In genomic region chr11:114395776-114396175, GRCh38 we compare ENCODE assay signal across 10 cellular contexts. TPM values are rescaled to one million over a fixed set of nuclear protein-coding genes. Genes with fewer than 3 reads are reported as not detected.
DNase-seq lines count a peak whose midpoint lies in the region; ATAC-seq, FAIRE-seq and TF ChIP-seq lines count a peak whose summit lies in the region.
"Had no signal": no experiment of that assay in that cellular context is flagged by ENCODE, and none has a peak within 500 bp of the region (broad histone marks: within the 10 kb centered on the region; RNA-seq: fewer than 3 reads in every experiment).

No MANE protein-coding gene starts in this region.

- H3K9me1 ChIP-seq in keratinocyte (ENCODE audit: control insufficient read depth, extremely low read depth, insufficient read depth, low read length): no peaks in the 10 kb centered on the region

- H3K9me3 Mint-ChIP-seq in CD4-positive, alpha-beta T cell: no peaks in the 10 kb centered on the region
- peaks cover 4% of the 10 kb centered on the region for H3K9me3 Mint-ChIP-seq in WTC11
- H3K9me3 Mint-ChIP-seq: dendritic cell treated with granulocyte-macrophage colony-stimulating factor and Interleukin-4, amounts not matched to agents 40 ng/mL and 50 ng/mL, for 4 days had no signal

- DNase-seq in CD4-positive, alpha-beta T cell: no peak
- DNase-seq in HFF-Myc (ENCODE audit: extremely low read depth, low read depth) (no peak), WTC11 (ENCODE audit: low spot score) (peak; percentile 26), keratinocyte (ENCODE audit: low read depth, low spot score) (no peak), NCI-H2196 treated with DMSO at 0.1 percent for 48 hours (lab: John Stamatoyannopoulos, UW; ENCODE audit: unreplicated experiment) (no peak), GDM1 (lab: John Stamatoyannopoulos, UW) (no peak), NCI-H510A (lab: John Stamatoyannopoulos, UW) (no peak)
- DNase-seq: stimulated activated naive CD8-positive, alpha-beta T cell treated with anti-CD3 and anti-CD28 coated beads, Interleukin-15, Interleukin-2, amounts not matched to agents 100 U/mL and 50 U/mL, for 24 hours had no signal

- intact Hi-C loops in CD4-positive, alpha-beta T cell (cut with DNase I, micrococcal nuclease): loop anchor here in 1 of 2 experiments (5.0 kb wide), 2 partner anchors 623 to 1083 kb away; partner anchors contain the start of genes TTC12 and ZW10

- no peak for ATAC-seq in CD4-positive, alpha-beta T cell (ENCODE audit: poor library complexity)
- ATAC-seq in WTC11 (peak; percentile 47), GM19397 (IDR thresholded peaks at IDR 0.05; ENCODE audit: unreplicated experiment) (no peak)
- ATAC-seq: stimulated activated naive CD8-positive, alpha-beta T cell treated with anti-CD3 and anti-CD28 coated beads, Interleukin-15, Interleukin-2, amounts not matched to agents 100 U/mL and 50 U/mL, for 24 hours had no signal

- peaks cover 10% of the 10 kb centered on the region for H3K36me3 Mint-ChIP-seq in CD4-positive, alpha-beta T cell (ENCODE audit: low read depth)
- H3K36me3 Mint-ChIP-seq in WTC11: no peaks in the 10 kb centered on the region

- no peaks in the 10 kb centered on the region for H4K20me1 ChIP-seq in keratinocyte (ENCODE audit: control insufficient read depth, extremely low read depth, insufficient read depth, low read length)

- no peaks in the 10 kb centered on the region for H3K36me3 ChIP-seq in keratinocyte (ENCODE audit: control insufficient read depth in 2 of 2, extremely low read depth in 1 of 2, insufficient read depth in 2 of 2, low read length in 2 of 2)

- H3K27me3 ChIP-seq in CD4-positive, alpha-beta T cell (ENCODE audit: control insufficient read depth, insufficient read depth, low read length): no peaks in the 10 kb centered on the region
- H3K27me3 ChIP-seq in keratinocyte (ENCODE audit: control insufficient read depth, extremely low read depth, insufficient read depth, low read length): no peaks in the 10 kb centered on the region

- no peak overlapping the region for H3K4me2 ChIP-seq in keratinocyte (ENCODE audit: control insufficient read depth, extremely low read depth, insufficient read depth, low read depth, low read length)

- TF ChIP-seq CTCF in CD4-positive, alpha-beta T cell (IDR thresholded peaks at IDR 0.05): no peak
- peak; percentile 44 for TF ChIP-seq CTCF in HFF-Myc (IDR thresholded peaks at IDR 0.05; ENCODE audit: low read depth, low read length, missing control alignments)
- TF ChIP-seq CTCF in WTC11 (IDR thresholded peaks at IDR 0.05): no peak
- TF ChIP-seq CTCF in keratinocyte (optimal IDR thresholded peaks at IDR 0.05 in 1 of 3, IDR thresholded peaks at IDR 0.05 in 1 of 3, conservative IDR thresholded peaks at IDR 0.05 in 1 of 3; ENCODE audit: extremely low read depth in 1 of 3, insufficient read depth in 2 of 3, low read length in 3 of 3): peak; percentile 45 to 68 (median 63)

- H3K9ac ChIP-seq in keratinocyte (ENCODE audit: control insufficient read depth, extremely low read depth, insufficient read depth, low read length): no peak overlapping the region

- no peak overlapping the region for H3K27ac Mint-ChIP-seq in CD4-positive, alpha-beta T cell
- H3K27ac Mint-ChIP-seq in WTC11: peak overlapping the region; percentile 67; the same call in 1 of the 2 replicates
- H3K27ac Mint-ChIP-seq: dendritic cell treated with granulocyte-macrophage colony-stimulating factor and Interleukin-4, amounts not matched to agents 40 ng/mL and 50 ng/mL, for 4 days had no signal

- dilution Hi-C loops in keratinocyte (cut with MboI; ENCODE audit: extremely low pct_ligation_motif_present, low sequenced_read_pairs): no loop called here

- no peaks in the 10 kb centered on the region for H3K27me3 Mint-ChIP-seq in CD4-positive, alpha-beta T cell
- no peaks in the 10 kb centered on the region for H3K27me3 Mint-ChIP-seq in WTC11 (ENCODE audit: low read depth)

- H3K4me1 ChIP-seq in keratinocyte (ENCODE audit: control insufficient read depth, extremely low read depth, insufficient read depth, low read length): peaks cover 21% of the 10 kb centered on the region

- H3K4me3 ChIP-seq in HFF-Myc (replicated peaks; ENCODE audit: low read depth, low read length) (no peak overlapping the region), keratinocyte (ENCODE audit: control insufficient read depth in 2 of 3, extremely low read depth in 1 of 3, insufficient read depth in 2 of 3, low read depth in 1 of 3, low read length in 3 of 3) (no peak overlapping the region)

- POLR2A ChIA-PET in CD4-positive, alpha-beta T cell (lab: Charles Lee): no interaction called here
- POLR2A ChIA-PET in WTC11 (lab: Charles Lee): no interaction called here

- H3K4me3 Mint-ChIP-seq in CD4-positive, alpha-beta T cell: peak overlapping the region; percentile 39
- no peak overlapping the region for H3K4me3 Mint-ChIP-seq in WTC11
- H3K4me3 Mint-ChIP-seq: dendritic cell treated with granulocyte-macrophage colony-stimulating factor and Interleukin-4, amounts not matched to agents 40 ng/mL and 50 ng/mL, for 4 days had no signal

- peaks cover 28% of the 10 kb centered on the region for H3K4me1 Mint-ChIP-seq in CD4-positive, alpha-beta T cell (ENCODE audit: low read depth)
- peaks cover 44% of the 10 kb centered on the region for H3K4me1 Mint-ChIP-seq in WTC11

- H3K79me2 ChIP-seq in keratinocyte (ENCODE audit: control insufficient read depth, insufficient read depth, low read length): peaks cover 16% of the 10 kb centered on the region

- CTCF ChIA-PET in CD4-positive, alpha-beta T cell (lab: Charles Lee): interaction anchor here (1.3 kb wide), 1 partner anchor 44 kb away, joined by 3 read pairs; the partner anchor contains the start of gene REXO2
- CTCF ChIA-PET in WTC11 (lab: Charles Lee): interaction anchor here (0.8 to 1.3 kb wide), 7 partner anchors 9 to 115 kb away, joined by 3 to 6 read pairs (median 4); no protein-coding TSS in a partner anchor

- no peaks in the 10 kb centered on the region for H3K9me3 ChIP-seq in CD4-positive, alpha-beta T cell (ENCODE audit: control insufficient read depth, low read length)
- no peaks in the 10 kb centered on the region for H3K9me3 ChIP-seq in keratinocyte (ENCODE audit: control insufficient read depth, low read depth, low read length)

- H2AFZ ChIP-seq in keratinocyte (ENCODE audit: control insufficient read depth, low read length): no peak overlapping the region

- peak; percentile 81 for FAIRE-seq in keratinocyte (lab: Jason Lieb, UNC)

- H3K27ac ChIP-seq in CD4-positive, alpha-beta T cell (ENCODE audit: low read depth, low read length): no peak overlapping the region
- no peak overlapping the region for H3K27ac ChIP-seq in keratinocyte (ENCODE audit: control insufficient read depth, insufficient read depth, low read length)

TF ChIP-seq in WTC11, 78 proteins besides CTCF, POLR2A, EP300 and RAD21 (continues in another document):
- no peak for TF ChIP-seq ZNF263 (CRISPR knock-in tag; IDR thresholded peaks at IDR 0.05; ENCODE audit: low read depth)
- peak; percentile 96 for TF ChIP-seq ZNF121 (CRISPR knock-in tag; IDR thresholded peaks at IDR 0.05)
- TF ChIP-seq NR3C1 (CRISPR knock-in tag; conservative IDR thresholded peaks at IDR 0.05; ENCODE audit: low read depth): no peak
- TF ChIP-seq MAX (CRISPR knock-in tag; IDR thresholded peaks at IDR 0.05): no peak

RNA-seq across cellular contexts. Expression of gene C11orf71, which starts 4.5 kb away (rescaled TPM):
- 1 to 10 TPM; 6.1 to 7.6 TPM for total RNA-seq in CD4-positive, alpha-beta T cell
- total RNA-seq in WTC11 (2021): 5.9 to 7.4 TPM (median 7.3 TPM) in 3 replicates
- 1.4 to 3.7 TPM (median 2.1 TPM) in 3 replicates for polyA plus RNA-seq in keratinocyte
- 1.6 TPM for polyA plus RNA-seq in keratinocyte (2011; ENCODE audit: low read depth)
- polyA plus RNA-seq in keratinocyte (2011; cell fraction: cytosol; rRNA removed): 1.2 and 2.0 TPM in 2 replicates
- polyA plus RNA-seq in keratinocyte (2011; cell fraction: nucleus; rRNA removed): 2.2 and 2.5 TPM in 2 replicates
- 1.00 and 2.5 TPM in 2 replicates for polyA plus RNA-seq in keratinocyte (2012; ENCODE audit: low replicate concordance)
- polyA minus RNA-seq in keratinocyte: 0.99 to 1.6 TPM (median 1.3 TPM) in 3 replicates
- not detected for polyA minus RNA-seq in keratinocyte (2011; cell fraction: cytosol; rRNA and poly(A)+ RNA removed)
- 1.3 and 1.6 TPM in 2 replicates for polyA minus RNA-seq in keratinocyte (2011; cell fraction: nucleus; rRNA and poly(A)+ RNA removed)

RNA-seq across cellular contexts. Expression of gene RBM7, which starts 4.7 kb away (rescaled TPM):
- 10 to 100 TPM; 76.1 to 81.9 TPM for total RNA-seq in CD4-positive, alpha-beta T cell
- 36.3 to 42.1 TPM (median 38.1 TPM) in 3 replicates for total RNA-seq in WTC11 (2021)
- polyA plus RNA-seq in keratinocyte: 21.6 to 38.2 TPM (median 34.0 TPM) in 3 replicates
- 35.7 TPM for polyA plus RNA-seq in keratinocyte (2011; ENCODE audit: low read depth)
- 14.7 and 36.7 TPM in 2 replicates for polyA plus RNA-seq in keratinocyte (2011; cell fraction: cytosol; rRNA removed)
- 16.4 and 21.3 TPM in 2 replicates for polyA plus RNA-seq in keratinocyte (2011; cell fraction: nucleus; rRNA removed)
- polyA plus RNA-seq in keratinocyte (2012; ENCODE audit: low replicate concordance): 27.2 and 39.0 TPM in 2 replicates
- 12.4 to 68.6 TPM (median 38.4 TPM) in 3 replicates for polyA minus RNA-seq in keratinocyte
- polyA minus RNA-seq in keratinocyte (2011; cell fraction: cytosol; rRNA and poly(A)+ RNA removed): 29.9 TPM
- 10.2 and 38.6 TPM in 2 replicates for polyA minus RNA-seq in keratinocyte (2011; cell fraction: nucleus; rRNA and poly(A)+ RNA removed)

RNA-seq across cellular contexts. Expression of gene REXO2, which starts 43.5 kb away (rescaled TPM):
- total RNA-seq in CD4-positive, alpha-beta T cell: 10 to 100 TPM; 17.3 to 20.6 TPM
- total RNA-seq in WTC11 (2021): 90.2 to 99.1 TPM (median 98.8 TPM) in 3 replicates
- polyA plus RNA-seq in keratinocyte: 250 to 381 TPM (median 270 TPM) in 3 replicates
- polyA plus RNA-seq in keratinocyte (2011; ENCODE audit: low read depth): 185 TPM
- polyA plus RNA-seq in keratinocyte (2011; cell fraction: cytosol; rRNA removed): 234 and 465 TPM in 2 replicates
- polyA plus RNA-seq in keratinocyte (2011; cell fraction: nucleus; rRNA removed): 178 and 257 TPM in 2 replicates
- polyA plus RNA-seq in keratinocyte (2012; ENCODE audit: low replicate concordance): 158 and 191 TPM in 2 replicates
- 24.1 to 89.5 TPM (median 55.5 TPM) in 3 replicates for polyA minus RNA-seq in keratinocyte
- polyA minus RNA-seq in keratinocyte (2011; cell fraction: cytosol; rRNA and poly(A)+ RNA removed): 243 TPM
- 37.0 and 65.9 TPM in 2 replicates for polyA minus RNA-seq in keratinocyte (2011; cell fraction: nucleus; rRNA and poly(A)+ RNA removed)

Comparison
In these comparisons a context has a peak if more than half of its experiments do, and no peak if none do; other contexts are left out.
1. CTCF ChIP-seq: peak in HFF-Myc (single experiment) and keratinocyte (3 of 3); none in CD4-positive, alpha-beta T cell (single experiment) and WTC11 (single experiment).